ENCODE assay signal across 19 cellular contexts in the genomic region with DNA sequence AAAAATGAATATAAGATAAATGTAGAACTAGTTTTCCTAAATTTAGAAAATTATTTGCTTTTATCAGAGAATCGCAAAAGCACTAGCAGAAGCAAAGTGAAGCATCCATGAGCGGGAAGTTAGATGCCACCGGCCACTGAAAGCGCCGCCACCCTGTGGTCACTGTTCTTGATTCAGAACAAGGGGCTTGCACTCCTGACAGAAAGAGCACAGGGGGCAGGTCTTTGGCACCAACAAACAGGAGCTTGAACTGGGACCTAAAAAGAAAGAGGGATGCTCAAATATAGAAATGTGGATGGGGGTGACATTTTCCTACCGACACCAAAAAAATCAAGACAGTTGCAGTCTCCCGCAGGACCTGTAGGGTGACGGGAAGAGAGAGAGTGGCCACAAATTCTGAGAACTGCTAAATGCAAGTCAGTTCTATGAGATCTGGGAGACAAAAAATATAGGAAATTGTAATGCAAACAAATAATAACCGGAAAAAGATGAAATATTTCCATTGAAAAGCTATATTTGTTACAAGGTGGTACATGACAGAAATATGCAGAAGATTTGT.
DNase-seq lines count a peak whose midpoint lies in the region; ATAC-seq and TF ChIP-seq lines count a peak whose summit lies in the region.
"Had no signal": no experiment of that assay in that cellular context is flagged by ENCODE, and none has a peak within 500 bp of the region (broad histone marks: within the 10 kb centered on the region; RNA-seq: fewer than 3 reads in every experiment).

No MANE protein-coding gene starts in this region.

- H3K4me3 ChIP-seq in GM23338 (no peak overlapping the region), gastroesophageal sphincter (no peak overlapping the region)
- H3K4me3 ChIP-seq: A549 had no signal

- TF ChIP-seq POLR2A in gastroesophageal sphincter (IDR thresholded peaks at IDR 0.05) = no peak

- H3K79me2 ChIP-seq in GM23338 (replicated peaks; ENCODE audit: insufficient read depth) = no peaks in the 10 kb centered on the region

- DNase-seq in GM23338 (ENCODE audit: low spot score) (peak; percentile 61), iPS-NIHi7 (ENCODE audit: extremely low spot score) (peak; percentile 12), NCI-H1694 treated with DMSO at 0.1 percent for 48 hours (lab: John Stamatoyannopoulos, UW) (no peak), NCI-H748 treated with DMSO at 0.1 percent for 48 hours (lab: John Stamatoyannopoulos, UW) (no peak)
- DNase-seq: AML-193; CD8-positive, alpha-beta T cell; DND-41; GF-D8; IMR-90; Kasumi-1; NCI-H1417; NCI-H2081; NCI-H345; NCI-H526 treated with DMSO at 0.1 percent for 48 hours had no signal

- no peak overlapping the region for H3K4me3 Mint-ChIP-seq in GM23338
- H3K4me3 Mint-ChIP-seq: CD8-positive, alpha-beta T cell had no signal

- H3K4me1 Mint-ChIP-seq in GM23338 = no peaks in the 10 kb centered on the region

- no peak for TF ChIP-seq EP300 in gastroesophageal sphincter (IDR thresholded peaks at IDR 0.05)

- no peaks in the 10 kb centered on the region for H3K9me3 ChIP-seq in gastroesophageal sphincter
- H3K9me3 ChIP-seq: A549 had no signal

- H3K27ac ChIP-seq in 22Rv1 = no peak overlapping the region
- H3K27ac ChIP-seq in GM23338 (ENCODE audit: low read depth) = no peak overlapping the region
- no peak overlapping the region for H3K27ac ChIP-seq in VCaP
- no peak overlapping the region for H3K27ac ChIP-seq in gastroesophageal sphincter
- H3K27ac ChIP-seq: A549 had no signal

- H3K4me2 ChIP-seq in GM23338 = no peak overlapping the region
- H3K4me2 ChIP-seq: A549 had no signal

- H2AFZ ChIP-seq in GM23338 = no peak overlapping the region

- no peaks in the 10 kb centered on the region for H3K27me3 Mint-ChIP-seq in GM23338 (ENCODE audit: insufficient read depth, low read depth, poor library complexity)

- H4K20me1 ChIP-seq in GM23338 (replicated peaks; ENCODE audit: insufficient read depth) = no peaks in the 10 kb centered on the region

- no peaks in the 10 kb centered on the region for H3F3A ChIP-seq in GM23338 (replicated peaks; ENCODE audit: low read depth)

- H3K27ac Mint-ChIP-seq in GM23338 = no peak overlapping the region
- H3K27ac Mint-ChIP-seq: CD8-positive, alpha-beta T cell had no signal

- H3K36me3 ChIP-seq in GM23338 (ENCODE audit: insufficient read depth) = no peaks in the 10 kb centered on the region
- no peaks in the 10 kb centered on the region for H3K36me3 ChIP-seq in gastroesophageal sphincter

- TF ChIP-seq CTCF in 22Rv1 (IDR thresholded peaks at IDR 0.05) = 0 out of 2 replicates have a peak, but pooled peaks have one; percentile 2
- peak; percentile 54 to 69 for TF ChIP-seq CTCF in GM23338 (conservative IDR thresholded peaks at IDR 0.05; ENCODE audit: low read depth in 2 of 2)
- peak; percentile 22; the same call in 1 of the 2 replicates for TF ChIP-seq CTCF in VCaP (conservative IDR thresholded peaks at IDR 0.05)
- TF ChIP-seq CTCF in gastroesophageal sphincter (IDR thresholded peaks at IDR 0.05) = no peak

- no peaks in the 10 kb centered on the region for H3K27me3 ChIP-seq in GM23338 (ENCODE audit: insufficient read depth)
- H3K27me3 ChIP-seq in gastroesophageal sphincter = no peaks in the 10 kb centered on the region

- H3K9me2 ChIP-seq in GM23338 (ENCODE audit: insufficient read depth) = no peaks in the 10 kb centered on the region

- 83 to 92% methylated on average over 9 of the region's 9 CpGs for WGBS in gastroesophageal sphincter (ENCODE audit: low coverage in 1 of 2), 2 donors

- H3K4me1 ChIP-seq in GM23338 (ENCODE audit: insufficient read depth) (no peaks in the 10 kb centered on the region), gastroesophageal sphincter (no peaks in the 10 kb centered on the region)
- H3K4me1 ChIP-seq: A549 had no signal

- H3K36me3 Mint-ChIP-seq in GM23338 (ENCODE audit: low read depth) = no peaks in the 10 kb centered on the region
- H3K36me3 Mint-ChIP-seq: CD8-positive, alpha-beta T cell had no signal

- no peaks in the 10 kb centered on the region for H3K9me3 Mint-ChIP-seq in GM23338

- ATAC-seq in GM23338 (peak; percentile 73), HG02885 (IDR thresholded peaks at IDR 0.05; ENCODE audit: poor library complexity, unreplicated experiment) (no peak), gastroesophageal sphincter (no peak)
- ATAC-seq: A549; CD8-positive, alpha-beta T cell had no signal

TF ChIP-seq in GM23338, 12 proteins besides CTCF, POLR2A, EP300 and RAD21:
- no peak for TF ChIP-seq ZNF331 (CRISPR knock-in tag; IDR thresholded peaks at IDR 0.05; ENCODE audit: low read depth)
- no peak for TF ChIP-seq ZNF114 (CRISPR knock-in tag; IDR thresholded peaks at IDR 0.05)
- no peak for TF ChIP-seq EZH2 (IDR thresholded peaks at IDR 0.05; ENCODE audit: low read depth, unreplicated experiment)
- TF ChIP-seq EZH2phosphoT487 (IDR thresholded peaks at IDR 0.05; ENCODE audit: unreplicated experiment) = no peak

Comparison
In these comparisons a context has a peak if more than half of its experiments do, and no peak if none do; other contexts are left out.
1. CTCF ChIP-seq: peak in 22Rv1 (single experiment), GM23338 (2 of 2) and VCaP (single experiment); none in gastroesophageal sphincter (0 of 4).
2. DNase-seq: peak in GM23338 (single experiment) and iPS-NIHi7 (single experiment); none in NCI-H1694 treated with DMSO at 0.1 percent for 48 hours (single experiment) and NCI-H748 treated with DMSO at 0.1 percent for 48 hours (single experiment).